In the genomic region with DNA sequence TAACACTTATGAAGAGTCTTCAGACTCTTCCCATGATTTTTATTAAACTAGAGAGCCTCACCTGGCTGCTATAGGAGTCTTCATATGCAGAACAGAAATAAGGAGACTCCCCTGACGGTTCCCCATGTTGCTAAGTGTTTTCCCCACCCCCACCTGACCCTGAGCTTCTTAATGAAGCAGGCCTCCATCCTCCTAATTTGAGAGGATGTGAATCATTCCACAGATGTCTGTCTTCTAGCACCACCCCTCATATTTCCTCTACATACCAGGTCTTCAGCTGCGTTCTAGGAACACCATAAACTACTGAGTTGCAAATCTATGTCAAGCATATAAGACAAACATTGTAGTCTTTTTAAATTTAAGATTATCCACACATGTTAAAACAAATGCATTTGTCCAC, we compare ENCODE assay signal across 22 cellular contexts. TPM values are rescaled to one million over a fixed set of nuclear protein-coding genes. Genes with fewer than 3 reads are reported as not detected.
DNase-seq lines count a peak whose midpoint lies in the region; ATAC-seq, FAIRE-seq and TF ChIP-seq lines count a peak whose summit lies in the region.
"Had no signal": no experiment of that assay in that cellular context is flagged by ENCODE, and none has a peak within 500 bp of the region (broad histone marks: within the 10 kb centered on the region; RNA-seq: fewer than 3 reads in every experiment).

No MANE protein-coding gene starts in this region.

- H2AFZ ChIP-seq in IMR-90 (replicated peaks; ENCODE audit: low read length, poor library complexity), result no peak overlapping the region

- H3K9ac ChIP-seq in IMR-90 (ENCODE audit: low read depth, low read length) (no peak overlapping the region), mesendoderm (ENCODE audit: low read length) (no peak overlapping the region)

- no peak overlapping the region for H4K91ac ChIP-seq in IMR-90 (ENCODE audit: insufficient read depth, low read depth, low read length)

- H2AK5ac ChIP-seq in IMR-90 (ENCODE audit: low read depth, low read length) (no peak overlapping the region; the same call in 1 of the 2 replicates), mesendoderm (ENCODE audit: low read length) (no peak overlapping the region)

- CTCF ChIA-PET in IMR-90 (lab: Yijun Ruan, JAX), result interaction anchor here (0.6 kb wide), 1 partner anchor 9 kb away, joined by 3 read pairs; no protein-coding TSS in a partner anchor

- H3K18ac ChIP-seq in IMR-90 (ENCODE audit: low read depth, low read length), result 0 out of 2 replicates have a peak overlapping the region, but pooled peaks have one; percentile 27
- H3K18ac ChIP-seq in mesendoderm (ENCODE audit: low read length), result no peak overlapping the region

- intact Hi-C loops in IMR-90 (cut with micrococcal nuclease), result no loop called here
- intact Hi-C loops in CD14-positive monocyte (cut with micrococcal nuclease), result no loop called here

- H3K56ac ChIP-seq in IMR-90 (ENCODE audit: extremely low read depth, insufficient read depth, low read length) (no peak overlapping the region), mesendoderm (ENCODE audit: low read length) (no peak overlapping the region)

- H3K4me1 ChIP-seq in IMR-90 (ENCODE audit: control insufficient read depth, insufficient read depth, low read length) (peaks cover 2% of the 10 kb centered on the region), mesendoderm (ENCODE audit: control insufficient read depth, low read depth, low read length) (no peaks in the 10 kb centered on the region)

- no peak overlapping the region for H3K14ac ChIP-seq in IMR-90 (replicated peaks; ENCODE audit: low read depth, low read length)

- H3K79me2 ChIP-seq in mesendoderm (ENCODE audit: control insufficient read depth, insufficient read depth, low read length), result no peaks in the 10 kb centered on the region

- DNase-seq in ELR (ENCODE audit: low read depth) (peak; percentile 45), IMR-90 (peak; percentile 8), bronchial epithelial cell (ENCODE audit: low read depth) (peak; percentile 17), mesendoderm (peak; percentile 1), CD14-positive monocyte (ENCODE audit: low spot score) (no peak), progenitor cell of endocrine pancreas (ENCODE audit: low spot score, unreplicated experiment) (no peak)
- DNase-seq: AML-193, DMS79 treated with DMSO at 0.1 percent for 48 hours, NCI-H1105 treated with DMSO at 0.1 percent for 48 hours, NCI-H1694, NCI-H2081 treated with DMSO at 0.1 percent for 48 hours, NCI-H446 treated with DMSO at 0.1 percent for 48 hours, NCI-H748 treated with DMSO at 0.1 percent for 48 hours, RPMI8226, SIG-M5 had no signal

- no TSS peak for BruUV-seq in IMR-90 (replicated peaks; lab: Mats Ljungman, UMichigan)

- H2BK20ac ChIP-seq in IMR-90 (ENCODE audit: low read depth, low read length), result no peak overlapping the region

- H2BK15ac ChIP-seq in IMR-90 (ENCODE audit: low read depth, low read length) (no peak overlapping the region), mesendoderm (replicated peaks; ENCODE audit: low read depth) (no peak overlapping the region)

- H3K79me1 ChIP-seq in IMR-90 (ENCODE audit: low read depth in 1 of 2, low read length in 2 of 2) (peaks cover 0 to 10% of the 10 kb centered on the region in 2 experiments; a peak in 2 of 4 replicates), mesendoderm (ENCODE audit: low read length) (no peaks in the 10 kb centered on the region)

- H3K27ac Mint-ChIP-seq in CD14-positive monocyte (peak overlapping the region in 1 of 7 donors; percentile 6), progenitor cell of endocrine pancreas (no peak overlapping the region)
- H3K27ac Mint-ChIP-seq: IgD-negative memory B cell had no signal

- dilution Hi-C loops in IMR-90 (cut with HindIII; ENCODE audit: low sequenced_read_pairs, unreplicated experiment), result no loop called here

- no peaks in the 10 kb centered on the region for H3K9me3 ChIP-seq in IMR-90 (ENCODE audit: control insufficient read depth, insufficient read depth, low read length)

- no peak overlapping the region for H4K8ac ChIP-seq in IMR-90 (ENCODE audit: low read depth in 2 of 2, low read length in 2 of 2)
- H4K8ac ChIP-seq in mesendoderm (ENCODE audit: low read depth, low read length), result no peak overlapping the region

- H3K9me1 ChIP-seq in IMR-90 (ENCODE audit: insufficient read depth, low read length), result no peaks in the 10 kb centered on the region

- H3K27ac ChIP-seq in IMR-90 (ENCODE audit: insufficient read depth, low read length), result no peak overlapping the region
- H3K27ac ChIP-seq in mesendoderm (ENCODE audit: low read depth, low read length), result no peak overlapping the region
- H3K27ac ChIP-seq: C4-2B had no signal

- H2BK5ac ChIP-seq in IMR-90 (ENCODE audit: low read depth, low read length, poor library complexity, severe bottlenecking), result peak overlapping the region; percentile 3
- H2BK5ac ChIP-seq in mesendoderm (ENCODE audit: low read length), result no peak overlapping the region

- H3K4me2 ChIP-seq in IMR-90 (ENCODE audit: low read depth, low read length) (peak overlapping the region; percentile 58; the same call in 1 of the 2 replicates), mesendoderm (ENCODE audit: low read length) (no peak overlapping the region)

- no peak overlapping the region for H2BK120ac ChIP-seq in IMR-90 (ENCODE audit: low read depth, low read length)
- H2BK120ac ChIP-seq in mesendoderm (ENCODE audit: low read depth, low read length), result no peak overlapping the region

- no peak for FAIRE-seq in bronchial epithelial cell (lab: Jason Lieb, UNC)
- FAIRE-seq: GM12878, GM19239, H1 had no signal

- no peak overlapping the region for H3K4me3 ChIP-seq in IMR-90 (ENCODE audit: insufficient read depth, low read depth, low read length)
- no peak overlapping the region for H3K4me3 ChIP-seq in bronchial epithelial cell (ENCODE audit: low read depth, low read length)
- H3K4me3 ChIP-seq in mesendoderm (ENCODE audit: low read length), result no peak overlapping the region
- H3K4me3 ChIP-seq: GM12878 had no signal

- POLR2A ChIA-PET in IMR-90 (lab: Charles Lee; ENCODE audit: unreplicated experiment), result no interaction called here

- H4K5ac ChIP-seq in IMR-90 (ENCODE audit: low read depth, low read length), result no peak overlapping the region
- H4K5ac ChIP-seq in mesendoderm (ENCODE audit: low read length), result no peak overlapping the region

- no peak for TF ChIP-seq CTCF in IMR-90 (conservative IDR thresholded peaks at IDR 0.05; ENCODE audit: low read depth, low read length)
- TF ChIP-seq CTCF in bronchial epithelial cell (IDR thresholded peaks at IDR 0.05; ENCODE audit: insufficient read depth, low read length, severe bottlenecking), result no peak
- TF ChIP-seq CTCF in CD14-positive monocyte (IDR thresholded peaks at IDR 0.05), result no peak
- TF ChIP-seq CTCF in progenitor cell of endocrine pancreas (IDR thresholded peaks at IDR 0.05; ENCODE audit: unreplicated experiment), result no peak

- H3K4me1 Mint-ChIP-seq in CD14-positive monocyte (peaks cover 6% of the 10 kb centered on the region), progenitor cell of endocrine pancreas (ENCODE audit: low read depth) (no peaks in the 10 kb centered on the region)

- ATAC-seq in IMR-90 (ENCODE audit: low read depth), result no peak
- no peak for ATAC-seq in HG02938 (IDR thresholded peaks at IDR 0.05; ENCODE audit: unreplicated experiment)
- ATAC-seq in GM21447 (IDR thresholded peaks at IDR 0.05; ENCODE audit: unreplicated experiment), result no peak
- ATAC-seq: GM12878 had no signal

- WGBS in IMR-90 (ENCODE audit: extremely low coverage in 2 of 2, insufficient read length in 1 of 2), 2 experiments, result no CpG with 5 or more reads among the region's 2 CpGs
- WGBS in mesendoderm (ENCODE audit: extremely low coverage, insufficient coverage, low lambda C conversion rate), result no CpG with 5 or more reads among the region's 2 CpGs

- H3K23ac ChIP-seq in IMR-90 (ENCODE audit: low read depth, low read length) (no peak overlapping the region), mesendoderm (ENCODE audit: low read length) (no peak overlapping the region)

- H3K36me3 ChIP-seq in IMR-90 (ENCODE audit: control insufficient read depth, insufficient read depth, low read length) (no peaks in the 10 kb centered on the region), bronchial epithelial cell (ENCODE audit: control insufficient read depth, insufficient read depth, low read length) (no peaks in the 10 kb centered on the region), mesendoderm (ENCODE audit: control insufficient read depth, insufficient read depth, low read length) (no peaks in the 10 kb centered on the region)

- H3K27me3 Mint-ChIP-seq in CD14-positive monocyte (ENCODE audit: low read depth in 3 of 3) (peaks cover 0 to 5% (median 0%) of the 10 kb centered on the region in 3 donors), progenitor cell of endocrine pancreas (no peaks in the 10 kb centered on the region)
- H3K27me3 Mint-ChIP-seq: IgD-negative memory B cell had no signal

- no peak overlapping the region for H3K4ac ChIP-seq in IMR-90 (ENCODE audit: low read depth, low read length)
- no peak overlapping the region for H3K4ac ChIP-seq in mesendoderm (ENCODE audit: low read depth, low read length)

- in situ Hi-C loops in IMR-90 (cut with MboI; ENCODE audit: low sequenced_read_pairs), result no loop called here

- no peak for TF ChIP-seq RAD21 in IMR-90 (IDR thresholded peaks at IDR 0.05; ENCODE audit: low read length)

- H3K4me3 Mint-ChIP-seq in CD14-positive monocyte (no peak overlapping the region), progenitor cell of endocrine pancreas (ENCODE audit: low read depth) (no peak overlapping the region)
- H3K4me3 Mint-ChIP-seq: IgD-negative memory B cell had no signal

- no peak for TF ChIP-seq POLR2A in IMR-90 (IDR thresholded peaks at IDR 0.05; ENCODE audit: low read depth, low read length)

- H3K27me3 ChIP-seq in IMR-90 (ENCODE audit: control insufficient read depth, insufficient read depth, low read length) (no peaks in the 10 kb centered on the region), bronchial epithelial cell (ENCODE audit: control insufficient read depth, insufficient read depth, low read length) (no peaks in the 10 kb centered on the region), mesendoderm (ENCODE audit: insufficient read depth, low read length, poor library complexity) (no peaks in the 10 kb centered on the region)

- H3K36me3 Mint-ChIP-seq in CD14-positive monocyte (peaks cover 10 to 32% of the 10 kb centered on the region in 2 donors), progenitor cell of endocrine pancreas (ENCODE audit: insufficient read depth) (peaks cover 5% of the 10 kb centered on the region)
- H3K36me3 Mint-ChIP-seq: IgD-negative memory B cell had no signal

- no peak overlapping the region for H2AK9ac ChIP-seq in IMR-90 (replicated peaks; ENCODE audit: low read depth, low read length, poor library complexity)

- no peaks in the 10 kb centered on the region for H4K20me1 ChIP-seq in IMR-90 (ENCODE audit: insufficient read depth, low read length)

- H3K9me3 Mint-ChIP-seq in CD14-positive monocyte (no peaks in the 10 kb centered on the region), progenitor cell of endocrine pancreas (ENCODE audit: low read depth) (peaks cover 9% of the 10 kb centered on the region)
- H3K9me3 Mint-ChIP-seq: IgD-negative memory B cell had no signal

RNA-seq across cellular contexts. Expression of a gene that starts 36.9 kb away (rescaled TPM):
- total RNA-seq in IMR-90 (2012; rRNA removed) (17.0 and 23.9 TPM in 2 replicates), bronchial epithelial cell (16.1 and 16.6 TPM in 2 replicates), progenitor cell of endocrine pancreas (9.3 and 9.7 TPM in 2 replicates)
- polyA plus RNA-seq in IMR-90 (2012; rRNA removed) (4.7 and 6.8 TPM in 2 replicates), CD14-positive monocyte (10 to 100 TPM; 55.7 to 60.3 TPM)
- polyA plus RNA-seq in IMR-90 (2012; cell fraction: cytosol; rRNA removed), result 1.6 and 2.1 TPM in 2 replicates
- polyA plus RNA-seq in IMR-90 (2012; cell fraction: nucleus; rRNA removed; ENCODE audit: low replicate concordance), result 0.77 and 2.5 TPM in 2 replicates
- 4.6 TPM for polyA plus RNA-seq in mesendoderm (2013, experiment 1 of 2)
- polyA plus RNA-seq in mesendoderm (2013, experiment 2 of 2), result 5.4 TPM

RNA-seq across cellular contexts. Expression of a gene that starts 38.5 kb away (rescaled TPM):
- total RNA-seq in IMR-90 (2012; rRNA removed) (4.4 and 4.7 TPM in 2 replicates), bronchial epithelial cell (5.5 and 6.1 TPM in 2 replicates), progenitor cell of endocrine pancreas (22.5 and 23.4 TPM in 2 replicates)
- polyA plus RNA-seq in IMR-90 (2012; rRNA removed) (1.7 and 2.1 TPM in 2 replicates), CD14-positive monocyte (under 1 TPM; 0.03 to 0.19 TPM)
- polyA plus RNA-seq in IMR-90 (2012; cell fraction: cytosol; rRNA removed), result 0.47 and 0.84 TPM in 2 replicates
- polyA plus RNA-seq in IMR-90 (2012; cell fraction: nucleus; rRNA removed; ENCODE audit: low replicate concordance), result 0.65 and 2.9 TPM in 2 replicates
- polyA plus RNA-seq in mesendoderm (2013, experiment 1 of 2), result 7.8 TPM
- polyA plus RNA-seq in mesendoderm (2013, experiment 2 of 2), result 7.9 TPM

Comparison
In these comparisons a context has a peak if more than half of its experiments do, and no peak if none do; other contexts are left out.
1. DNase-seq: peak in ELR (single experiment), IMR-90 (single experiment), bronchial epithelial cell (single experiment) and mesendoderm (single experiment); none in CD14-positive monocyte (single experiment) and progenitor cell of endocrine pancreas (single experiment).